ENCODE assay signal across 8 cellular contexts in the genomic region with DNA sequence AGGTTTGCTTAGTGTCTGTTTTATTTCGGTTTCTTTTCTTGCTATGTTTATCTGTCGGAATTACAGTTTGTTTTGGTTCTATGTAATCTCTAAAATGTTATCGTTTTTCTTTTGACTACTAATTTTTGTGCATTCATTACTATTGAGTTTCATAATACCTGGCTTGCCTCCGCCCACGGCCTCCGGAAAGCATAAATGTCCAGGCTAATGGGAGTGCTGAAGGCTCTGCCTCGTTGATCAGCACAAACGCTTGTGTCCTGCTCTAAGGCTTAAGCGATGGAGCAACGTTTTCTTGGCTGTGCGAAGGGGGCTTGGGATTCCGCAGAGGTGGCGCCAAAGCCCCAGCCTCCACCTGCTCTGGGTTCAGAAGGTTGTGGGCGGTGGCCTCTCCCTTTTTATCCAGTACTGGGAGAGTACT. TPM values are rescaled to one million over a fixed set of nuclear protein-coding genes. Genes with fewer than 3 reads are reported as not detected.
A peak's percentile ranks its signal among the peaks of the same experiment; 100 is the strongest.
DNase-seq lines count a peak whose midpoint lies in the region; ATAC-seq and TF ChIP-seq lines count a peak whose summit lies in the region.

No MANE protein-coding gene starts in this region.

- DNase-seq in CD8-positive, alpha-beta T cell, result peak in 3 of 7 experiments; percentile 36 to 46 (median 38)
- DNase-seq in T-cell, result peak in 7 of 34 experiments; percentile 4 to 36 (median 24)
- no peak for DNase-seq in psoas muscle
- no peak for DNase-seq in GOT3 (lab: John Stamatoyannopoulos, UW)
- DNase-seq in COLO829 (ENCODE audit: low spot score), result no peak

- no peaks in the 10 kb centered on the region for H3K27me3 ChIP-seq in CD8-positive, alpha-beta T cell (ENCODE audit: insufficient read depth, low read length)
- H3K27me3 ChIP-seq in esophagus (ENCODE audit: control insufficient read depth in 1 of 2, insufficient read depth in 2 of 2, low read length in 2 of 2) (peaks cover 0 to 4% of the 10 kb centered on the region in 2 donors), psoas muscle (ENCODE audit: insufficient read depth in 3 of 3, low read length in 2 of 3) (peaks cover 0 to 9% (median 3%) of the 10 kb centered on the region in 3 donors)

- peaks cover 37% of the 10 kb centered on the region for H3K4me1 Mint-ChIP-seq in CD8-positive, alpha-beta T cell (ENCODE audit: low read depth)
- H3K4me1 Mint-ChIP-seq in T-cell, result peaks cover 36 to 41% (median 36%) of the 10 kb centered on the region in 3 donors

- CTCF ChIA-PET in CD8-positive, alpha-beta T cell (lab: Charles Lee), result interaction anchor here (0.8 to 6.8 kb wide), 19 partner anchors 10 to 113 kb away, joined by 3 to 114 read pairs (median 5); a partner anchor contains a TSS
- CTCF ChIA-PET in T-cell (lab: Charles Lee), result interaction anchor here (0.6 to 7.0 kb wide), 24 partner anchors 9 to 292 kb away, joined by 3 to 146 read pairs (median 6); a partner anchor contains a TSS

- H3K9me3 ChIP-seq in CD8-positive, alpha-beta T cell (ENCODE audit: low read length), result no peaks in the 10 kb centered on the region
- H3K9me3 ChIP-seq in esophagus (ENCODE audit: control insufficient read depth in 2 of 2, insufficient read depth in 1 of 2, low read depth in 1 of 2, low read length in 1 of 2) (peaks cover 0 to 3% of the 10 kb centered on the region in 2 donors), psoas muscle (no peaks in the 10 kb centered on the region)

- H3K27ac ChIP-seq in CD8-positive, alpha-beta T cell (ENCODE audit: low read depth, low read length), result peak overlapping the region; percentile 97
- H3K27ac ChIP-seq in esophagus (ENCODE audit: low read depth in 2 of 2, low read length in 1 of 2), result peak overlapping the region; percentile 61 to 89
- H3K27ac ChIP-seq in psoas muscle, result peak overlapping the region; percentile 96

- no peak for TF ChIP-seq CTCF in CD8-positive, alpha-beta T cell (IDR thresholded peaks at IDR 0.05)
- TF ChIP-seq CTCF in psoas muscle (IDR thresholded peaks at IDR 0.05), result no peak

- 18 to 19% methylated on average over 14 of the region's 14 CpGs for WGBS in esophagus, 2 donors
- WGBS in psoas muscle, 3 donors, result 28 to 43% (median 30%) methylated on average over 14 of the region's 14 CpGs

- peak overlapping the region; percentile 100 for H3K27ac Mint-ChIP-seq in CD8-positive, alpha-beta T cell
- H3K27ac Mint-ChIP-seq in T-cell, result peak overlapping the region; percentile 98 to 100

- POLR2A ChIA-PET in CD8-positive, alpha-beta T cell (lab: Charles Lee), result interaction anchor here (0.7 to 9.8 kb wide), 18 partner anchors 9 to 1116 kb away, joined by 3 to 583 read pairs (median 22); a partner anchor contains a TSS
- POLR2A ChIA-PET in T-cell (lab: Charles Lee), result interaction anchor here (0.6 to 5.3 kb wide), 19 partner anchors 9 to 293 kb away, joined by 3 to 128 read pairs (median 14); a partner anchor contains a TSS

- peaks cover 35% of the 10 kb centered on the region for H3K4me1 ChIP-seq in CD8-positive, alpha-beta T cell (ENCODE audit: insufficient read depth, low read length)
- H3K4me1 ChIP-seq in esophagus (ENCODE audit: control insufficient read depth in 2 of 2, insufficient read depth in 2 of 2, low read length in 1 of 2) (peaks cover 3 to 6% of the 10 kb centered on the region in 2 donors), psoas muscle (peaks cover 23% of the 10 kb centered on the region)

- H3K4me3 Mint-ChIP-seq in CD8-positive, alpha-beta T cell, result peak overlapping the region; percentile 98
- H3K4me3 Mint-ChIP-seq in T-cell, result peak overlapping the region; percentile 90 to 98 (median 98)

- ATAC-seq in CD8-positive, alpha-beta T cell, result no peak
- ATAC-seq in GM19351 (IDR thresholded peaks at IDR 0.05; ENCODE audit: unreplicated experiment), result peak; percentile 9
- peak; percentile 11 for ATAC-seq in HG03432 (IDR thresholded peaks at IDR 0.05; ENCODE audit: unreplicated experiment)
- no peak for ATAC-seq in T-cell (replicated peaks in 1 of 4)
- ATAC-seq in psoas muscle, result no peak

- no peaks in the 10 kb centered on the region for H3K9me3 Mint-ChIP-seq in CD8-positive, alpha-beta T cell
- no peaks in the 10 kb centered on the region for H3K9me3 Mint-ChIP-seq in T-cell

- peaks cover 29% of the 10 kb centered on the region for H3K36me3 Mint-ChIP-seq in CD8-positive, alpha-beta T cell
- H3K36me3 Mint-ChIP-seq in T-cell, result no peaks in the 10 kb centered on the region

- intact Hi-C loops in CD8-positive, alpha-beta T cell (cut with DNase I, micrococcal nuclease), result loop anchor here in 1 of 2 experiments (1.0 kb wide), 3 partner anchors 45 to 85 kb away; no protein-coding TSS in a partner anchor
- intact Hi-C loops in psoas muscle (cut with DNase I), result no loop called here

- no peaks in the 10 kb centered on the region for H3K27me3 Mint-ChIP-seq in CD8-positive, alpha-beta T cell (ENCODE audit: low read depth)
- no peaks in the 10 kb centered on the region for H3K27me3 Mint-ChIP-seq in T-cell

- H3K36me3 ChIP-seq in CD8-positive, alpha-beta T cell (ENCODE audit: insufficient read depth, low read length), result no peaks in the 10 kb centered on the region
- H3K36me3 ChIP-seq in esophagus (ENCODE audit: control insufficient read depth in 2 of 2, insufficient read depth in 2 of 2, low read length in 1 of 2) (no peaks in the 10 kb centered on the region), psoas muscle (ENCODE audit: insufficient read depth in 1 of 2, low read depth in 1 of 2) (no peaks in the 10 kb centered on the region)

- peak overlapping the region; percentile 70 for H3K4me3 ChIP-seq in CD8-positive, alpha-beta T cell (ENCODE audit: low read depth, low read length)
- H3K4me3 ChIP-seq in esophagus (ENCODE audit: low read depth in 1 of 2, low read length in 2 of 2) (peak overlapping the region; percentile 14 to 54), psoas muscle (peak overlapping the region; percentile 78)

RNA-seq across cellular contexts. Expression of a gene that starts 19.8 kb away (rescaled TPM):
- total RNA-seq in CD8-positive, alpha-beta T cell, result 10 to 100 TPM; 38.2 to 39.5 TPM
- total RNA-seq in T-cell, result 10 to 100 TPM; 47.8 to 64.1 (median 53.1) TPM
- 1 to 10 TPM; 2.3 to 2.4 TPM for polyA plus RNA-seq in esophagus
- 1 to 10 TPM in 1 of 4 donors, under 1 TPM in 3; 0.46 to 1.6 (median 0.78) TPM for total RNA-seq in psoas muscle
- 1 to 10 TPM in 2 of 3 donors, under 1 TPM in 1; 0.66 to 2.7 (median 1.8) TPM for polyA plus RNA-seq in psoas muscle

Comparison
In these comparisons a context has a peak if more than half of its experiments do, and no peak if none do; other contexts are left out.
1. ATAC-seq: peak in GM19351 (single experiment) and HG03432 (single experiment); none in CD8-positive, alpha-beta T cell (single experiment), T-cell (0 of 4) and psoas muscle (0 of 4).
2. RNA of a gene that starts 19.8 kb away (total RNA-seq): 47.8 to 64.1 TPM in T-cell and 38.2 to 39.5 TPM in CD8-positive, alpha-beta T cell; 0.46 to 1.6 TPM in psoas muscle; every median in the first group is over 10 times any median in the second.
3. Peak in every context shown above with its lines, with median percentiles within 50 percentile points of each other: H3K27ac ChIP-seq and H3K4me3 ChIP-seq.